Comparison of ENCODE assay signal across 31 cellular contexts in genomic region chr10:69246036-69246435, GRCh38. TPM values are rescaled to one million over a fixed set of nuclear protein-coding genes. Genes with fewer than 3 reads are reported as not detected.
"Had no signal": no experiment of that assay in that cellular context is flagged by ENCODE, and none has a peak within 500 bp of the region (broad histone marks: within the 10 kb centered on the region; RNA-seq: fewer than 3 reads in every experiment).

No MANE protein-coding gene starts in this region.

- H3K36me3 Mint-ChIP-seq: natural killer cell treated with Interleukin-12 subunit alpha and Interleukin-12 subunit beta and Interleukin-15 and Interleukin-18, amount 100 ng/mL, for 72 hours; stimulated activated memory B cell treated with anti-CD40 and anti-IgM and Interleukin-4, amounts not matched to agents 10 μg/mL and 1 μg/mL and 100 μg/mL, for 72 hours; type B pancreatic cell had no signal

- H3K27ac Mint-ChIP-seq: naive thymus-derived CD8-positive, alpha-beta T cell; natural killer cell treated with Interleukin-12 subunit alpha and Interleukin-12 subunit beta and Interleukin-15 and Interleukin-18, amount 100 ng/mL, for 72 hours; nephron progenitor cell; progenitor cell of endocrine pancreas; stimulated activated memory B cell treated with anti-CD40 and anti-IgM and Interleukin-4, amounts not matched to agents 10 μg/mL and 1 μg/mL and 100 μg/mL, for 72 hours; type B pancreatic cell had no signal

- ATAC-seq: naive thymus-derived CD8-positive, alpha-beta T cell; natural killer cell treated with Interleukin-12 subunit alpha and Interleukin-12 subunit beta and Interleukin-15 and Interleukin-18, amount 100 ng/mL, for 72 hours; pancreas; psoas muscle; right cardiac atrium; right lobe of liver; stimulated activated memory B cell treated with anti-CD40 and anti-IgM and Interleukin-4, amounts not matched to agents 10 μg/mL and 1 μg/mL and 100 μg/mL, for 72 hours; stimulated activated naive CD8-positive, alpha-beta T cell treated with anti-CD3 and anti-CD28 coated beads, Interleukin-15, amount 100 ng/mL, for 72 hours; stimulated activated naive CD8-positive, alpha-beta T cell treated with anti-CD3 and anti-CD28 coated beads, Interleukin-15, Interleukin-2, amounts not matched to agents 100 U/mL and 50 U/mL, for 24 hours; upper lobe of right lung had no signal

- H3K27me3 ChIP-seq: neutrophil, pancreas, right lobe of liver, sigmoid colon, suprapubic skin, testis, tibial artery, transverse colon, upper lobe of right lung, uterus had no signal

- H3K4me3 ChIP-seq: pancreas, psoas muscle, right lobe of liver, sigmoid colon, suprapubic skin, testis, tibial artery, transverse colon, upper lobe of right lung, uterus had no signal

- H3K4me1 Mint-ChIP-seq: naive thymus-derived CD8-positive, alpha-beta T cell; nephron progenitor cell; stimulated activated memory B cell treated with anti-CD40 and anti-IgM and Interleukin-4, amounts not matched to agents 10 μg/mL and 1 μg/mL and 100 μg/mL, for 72 hours; stimulated activated naive CD8-positive, alpha-beta T cell treated with anti-CD3 and anti-CD28 coated beads, Interleukin-15, amount 100 ng/mL, for 72 hours had no signal

- FAIRE-seq: pancreas, small intestine had no signal

- H3K4me1 ChIP-seq: pancreas, psoas muscle, right lobe of liver, sigmoid colon, suprapubic skin, testis, transverse colon, upper lobe of right lung, uterus had no signal

- DNase-seq: naive thymus-derived CD8-positive, alpha-beta T cell; nephron progenitor cell; nucleus accumbens; pancreas; psoas muscle; right cardiac atrium; right lobe of liver; sigmoid colon; small intestine; stimulated activated CD4-positive, alpha-beta T cell treated with anti-CD3 and anti-CD28 coated beads, Interleukin-15, amount 100 ng/mL, for 24 hours; stimulated activated CD4-positive, alpha-beta T cell treated with anti-CD3 and anti-CD28 coated beads, Interleukin-2, amount 100 ng/mL, for 24 hours; stimulated activated CD4-positive, alpha-beta T cell treated with anti-CD3 and anti-CD28 coated beads, Interleukin-2, amount 100 ng/mL, for 48 hours; stimulated activated CD4-positive, alpha-beta T cell treated with anti-CD3 and anti-CD28 coated beads, Interleukin-4, amount 100 ng/mL, for 24 hours; stimulated activated naive CD4-positive, alpha-beta T cell; stimulated activated naive CD8-positive, alpha-beta T cell treated with anti-CD3 and anti-CD28 coated beads, Interleukin-15, amount 100 ng/mL, for 72 hours; stimulated activated naive CD8-positive, alpha-beta T cell treated with anti-CD3 and anti-CD28 coated beads, Interleukin-15, Interleukin-2, amounts not matched to agents 100 U/mL and 50 U/mL, for 24 hours; substantia nigra; testis; tibial artery; transverse colon; upper lobe of right lung; uterus had no signal

- H3K36me3 ChIP-seq: neutrophil, pancreas, sigmoid colon, suprapubic skin, tibial artery, transverse colon, upper lobe of right lung, uterus had no signal

- H3K9me3 Mint-ChIP-seq: naive thymus-derived CD8-positive, alpha-beta T cell; natural killer cell treated with Interleukin-12 subunit alpha and Interleukin-12 subunit beta and Interleukin-15 and Interleukin-18, amount 100 ng/mL, for 72 hours; neural crest cell; stimulated activated memory B cell treated with anti-CD40 and anti-IgM and Interleukin-4, amounts not matched to agents 10 μg/mL and 1 μg/mL and 100 μg/mL, for 72 hours; stimulated activated naive CD8-positive, alpha-beta T cell treated with anti-CD3 and anti-CD28 coated beads, Interleukin-15, amount 100 ng/mL, for 72 hours; type B pancreatic cell had no signal

- H3K4me3 Mint-ChIP-seq: naive thymus-derived CD8-positive, alpha-beta T cell; natural killer cell treated with Interleukin-12 subunit alpha and Interleukin-12 subunit beta and Interleukin-15 and Interleukin-18, amount 100 ng/mL, for 72 hours; nephron progenitor cell; neural crest cell; stimulated activated memory B cell treated with anti-CD40 and anti-IgM and Interleukin-4, amounts not matched to agents 10 μg/mL and 1 μg/mL and 100 μg/mL, for 72 hours; stimulated activated naive CD8-positive, alpha-beta T cell treated with anti-CD3 and anti-CD28 coated beads, Interleukin-15, amount 100 ng/mL, for 72 hours; type B pancreatic cell had no signal

- H3K9me3 ChIP-seq: neutrophil, pancreas, psoas muscle, right lobe of liver, sigmoid colon, suprapubic skin, testis, tibial artery, transverse colon, upper lobe of right lung, uterus had no signal

- H3K27ac ChIP-seq: neutrophil, pancreas, psoas muscle, right lobe of liver, sigmoid colon, suprapubic skin, testis, tibial artery, transverse colon, upper lobe of right lung, uterus had no signal

RNA-seq across cellular contexts. Expression of gene HKDC1, which starts 25.9 kb away (rescaled TPM):
- total RNA-seq: natural killer cell treated with Interleukin-12 subunit alpha and Interleukin-12 subunit beta and Interleukin-15 and Interleukin-18, amount 100 ng/mL, for 72 hours; neural crest cell; psoas muscle; sigmoid colon; skeletal muscle tissue; urinary bladder had no signal
